23 cellular contexts compared by ENCODE assay signal in genomic region chr16:66045626-66046025, GRCh38.
A peak's percentile ranks its signal among the peaks of the same experiment; 100 is the strongest.
DNase-seq lines count a peak whose midpoint lies in the region; TF ChIP-seq lines count a peak whose summit lies in the region.
"Had no signal": no experiment of that assay in that cellular context is flagged by ENCODE, and none has a peak within 500 bp of the region (broad histone marks: within the 10 kb centered on the region; RNA-seq: fewer than 3 reads in every experiment).

No MANE protein-coding gene starts in this region.

- H3K4me3 Mint-ChIP-seq in H9, result no peak overlapping the region
- H3K4me3 Mint-ChIP-seq: B cell; CD8-positive, alpha-beta T cell had no signal

- H3K23ac ChIP-seq in H9 (ENCODE audit: insufficient read length, low read depth, low read length), result no peak overlapping the region

- no peak overlapping the region for H2BK15ac ChIP-seq in H9 (ENCODE audit: low read depth, low read length)

- intact Hi-C loops in esophagus squamous epithelium (cut with DNase I) (no loop called here), sigmoid colon (cut with DNase I) (no loop called here)

- no peak overlapping the region for H3K14ac ChIP-seq in H9 (ENCODE audit: insufficient read depth, low read length)

- H3K18ac ChIP-seq in H9 (ENCODE audit: insufficient read length, low read depth, low read length), result no peak overlapping the region

- no peak overlapping the region for H4K8ac ChIP-seq in H9 (replicated peaks; ENCODE audit: insufficient read length, low read depth, low read length)

- no peaks in the 10 kb centered on the region for H3K23me2 ChIP-seq in H9 (ENCODE audit: insufficient read length, low read depth, low read length, poor library complexity, severe bottlenecking)

- no peak overlapping the region for H3K27ac Mint-ChIP-seq in H9
- H3K27ac Mint-ChIP-seq: B cell; CD8-positive, alpha-beta T cell had no signal

- H3K56ac ChIP-seq in H9 (ENCODE audit: insufficient read length, low read depth, low read length), result no peak overlapping the region

- no peak for TF ChIP-seq POLR2A in esophagus squamous epithelium (IDR thresholded peaks at IDR 0.05)
- no peak for TF ChIP-seq POLR2A in sigmoid colon (IDR thresholded peaks at IDR 0.05)

- H3K9me3 Mint-ChIP-seq in H9, result peaks cover 0 to 2% of the 10 kb centered on the region in 2 experiments; a peak in 2 of 5 replicates
- H3K9me3 Mint-ChIP-seq: CD8-positive, alpha-beta T cell had no signal

- no peaks in the 10 kb centered on the region for H3K79me2 ChIP-seq in GM23248 (ENCODE audit: insufficient read depth)
- H3K79me2 ChIP-seq in osteoblast (ENCODE audit: insufficient read depth, low read length), result no peaks in the 10 kb centered on the region
- H3K79me2 ChIP-seq in H9 (ENCODE audit: insufficient read depth, low read length), result no peaks in the 10 kb centered on the region

- no peak overlapping the region for H2BK5ac ChIP-seq in H9 (ENCODE audit: insufficient read length, low read length)

- TF ChIP-seq EP300 in sigmoid colon (IDR thresholded peaks at IDR 0.05), result no peak

- H3K27ac ChIP-seq in GM23248 (no peak overlapping the region), coronary artery (no peak overlapping the region), osteoblast (ENCODE audit: low read depth, low read length) (no peak overlapping the region), H9 (ENCODE audit: insufficient read length, low read depth, low read length) (no peak overlapping the region), esophagus squamous epithelium (no peak overlapping the region), sigmoid colon (no peak overlapping the region)
- H3K27ac ChIP-seq: C4-2B, PC-9, SJCRH30 had no signal

- no peak overlapping the region for H3K4ac ChIP-seq in H9 (ENCODE audit: low read depth, low read length)

- H3K4me1 ChIP-seq in GM23248 (ENCODE audit: insufficient read depth) (peaks cover 8% of the 10 kb centered on the region; the same call in 1 of the 2 replicates), adipocyte (ENCODE audit: control insufficient read depth, insufficient read depth, low read length) (peaks cover 7% of the 10 kb centered on the region), osteoblast (ENCODE audit: insufficient read depth, low read length) (peaks cover 3% of the 10 kb centered on the region), H9 (ENCODE audit: insufficient read depth, low read length) (no peaks in the 10 kb centered on the region), esophagus squamous epithelium (no peaks in the 10 kb centered on the region), sigmoid colon (peaks cover 0 to 4% (median 0%) of the 10 kb centered on the region in 4 donors)
- H3K4me1 ChIP-seq: Caco-2 had no signal

- no peaks in the 10 kb centered on the region for H3F3A ChIP-seq in GM23248 (ENCODE audit: insufficient read depth)

- H3K36me3 ChIP-seq in GM23248 (ENCODE audit: low read depth), result no peaks in the 10 kb centered on the region
- H3K36me3 ChIP-seq in adipocyte (ENCODE audit: control insufficient read depth, insufficient read depth, low read length, severe bottlenecking), result no peaks in the 10 kb centered on the region
- no peaks in the 10 kb centered on the region for H3K36me3 ChIP-seq in osteoblast (ENCODE audit: insufficient read depth, low read length)
- H3K36me3 ChIP-seq in esophagus squamous epithelium, result no peaks in the 10 kb centered on the region
- H3K36me3 ChIP-seq in sigmoid colon, result no peaks in the 10 kb centered on the region
- H3K36me3 ChIP-seq: SJCRH30 had no signal

- no peak overlapping the region for H4K91ac ChIP-seq in H9 (ENCODE audit: insufficient read length, low read depth, low read length)

- H3T11ph ChIP-seq in H9 (ENCODE audit: low read length), result no peak overlapping the region

- H3K9me2 ChIP-seq in GM23248 (ENCODE audit: insufficient read depth), result no peaks in the 10 kb centered on the region

- in situ Hi-C loops in GM23248 (cut with MboI), result no loop called here

- no peak overlapping the region for H3K9ac ChIP-seq in GM23248
- no peak overlapping the region for H3K9ac ChIP-seq in adipocyte (ENCODE audit: low read length)
- no peak overlapping the region for H3K9ac ChIP-seq in H9 (ENCODE audit: extremely low read depth, insufficient read length, low read length)

- H2BK12ac ChIP-seq in H9 (ENCODE audit: insufficient read length, low read depth, low read length), result no peak overlapping the region

- H2BK120ac ChIP-seq in H9 (ENCODE audit: low read depth, low read length, poor library complexity, severe bottlenecking), result no peak overlapping the region

- no peaks in the 10 kb centered on the region; a peak in 1 of 7 replicates for H3K36me3 Mint-ChIP-seq in H9 (ENCODE audit: insufficient read depth in 1 of 3, low read depth in 3 of 3)
- H3K36me3 Mint-ChIP-seq: CD8-positive, alpha-beta T cell had no signal

- no peaks in the 10 kb centered on the region for H3K79me1 ChIP-seq in H9 (ENCODE audit: insufficient read depth, low read depth, low read length, poor library complexity, severe bottlenecking)

- WGBS in GM23248 (ENCODE audit: low coverage in 1 of 2, low lambda C conversion rate in 2 of 2, missing lambda C conversion rate in 2 of 2), 2 experiments, result 100% methylated on average over 1 of the region's 1 CpG
- WGBS in H9 (ENCODE audit: extremely low coverage, insufficient read length, low lambda C conversion rate), result no CpG with 5 or more reads among the region's 1 CpG
- WGBS in esophagus squamous epithelium, 2 donors, result 73 to 86% methylated on average over 1 of the region's 1 CpG
- WGBS in sigmoid colon, 2 donors, result 80 to 83% methylated on average over 1 of the region's 1 CpG

- DNase-seq in GM23248 (peak; percentile 54), adipocyte (ENCODE audit: low read depth) (peak; percentile 12), coronary artery (ENCODE audit: low spot score) (peak; percentile 63), osteoblast (ENCODE audit: insufficient read length, low spot score, missing footprints) (no peak), H9 (no peak), esophagus squamous epithelium (lab: John Stamatoyannopoulos, UW) (no peak), NCI-H146 treated with DMSO at 0.1 percent for 48 hours (lab: John Stamatoyannopoulos, UW; ENCODE audit: unreplicated experiment) (no peak), sigmoid colon (no peak)
- DNase-seq: Caco-2; CD8-positive, alpha-beta T cell; GF-D8; GOT3; HCEC 1CT; NCI-H1092 treated with DMSO at 0.1 percent for 48 hours; NCI-H1436; NCI-H187 treated with DMSO at 0.1 percent for 48 hours; NCI-H2107; NCI-H446; NCI-H526; PC-9; SJCRH30 had no signal

- no peaks in the 10 kb centered on the region for H3K9me3 ChIP-seq in GM23248 (ENCODE audit: low read depth)
- no peaks in the 10 kb centered on the region for H3K9me3 ChIP-seq in adipocyte (ENCODE audit: control insufficient read depth, low read length)
- H3K9me3 ChIP-seq in osteoblast (ENCODE audit: low read depth, low read length), result no peaks in the 10 kb centered on the region
- H3K9me3 ChIP-seq in H9 (ENCODE audit: control insufficient read depth, low read depth, low read length), result no peaks in the 10 kb centered on the region
- H3K9me3 ChIP-seq in esophagus squamous epithelium, result no peaks in the 10 kb centered on the region
- no peaks in the 10 kb centered on the region for H3K9me3 ChIP-seq in sigmoid colon
- H3K9me3 ChIP-seq: Caco-2, SJCRH30 had no signal

- H4K20me1 ChIP-seq in GM23248 (ENCODE audit: insufficient read depth), result no peaks in the 10 kb centered on the region
- H4K20me1 ChIP-seq in osteoblast (ENCODE audit: insufficient read depth, low read length), result no peaks in the 10 kb centered on the region
- no peaks in the 10 kb centered on the region for H4K20me1 ChIP-seq in H9 (ENCODE audit: control insufficient read depth, insufficient read depth, insufficient read length)

- H3K4me2 ChIP-seq in GM23248 (ENCODE audit: unreplicated experiment), result no peak overlapping the region
- no peak overlapping the region for H3K4me2 ChIP-seq in osteoblast (ENCODE audit: insufficient read depth, low read length)
- no peak overlapping the region for H3K4me2 ChIP-seq in H9 (ENCODE audit: insufficient read depth, insufficient read length, low read length)
- H3K4me2 ChIP-seq: PC-9 had no signal

- H3K27me3 ChIP-seq in GM23248 (replicated peaks; ENCODE audit: insufficient read depth) (no peaks in the 10 kb centered on the region), adipocyte (replicated peaks; ENCODE audit: control insufficient read depth, insufficient read depth, low read length) (no peaks in the 10 kb centered on the region), osteoblast (ENCODE audit: insufficient read depth, low read length) (no peaks in the 10 kb centered on the region), H9 (ENCODE audit: insufficient read depth, low read length) (no peaks in the 10 kb centered on the region), esophagus squamous epithelium (peaks cover 0 to 1% (median 0%) of the 10 kb centered on the region in 4 donors), sigmoid colon (no peaks in the 10 kb centered on the region)
- H3K27me3 ChIP-seq: SJCRH30 had no signal

- peaks cover 7 to 11% of the 10 kb centered on the region in 2 experiments for H3K4me1 Mint-ChIP-seq in H9
- H3K4me1 Mint-ChIP-seq: B cell had no signal

- TF ChIP-seq CTCF in coronary artery (IDR thresholded peaks at IDR 0.05), result no peak
- no peak for TF ChIP-seq CTCF in osteoblast (IDR thresholded peaks at IDR 0.05; ENCODE audit: extremely low read depth, low read depth, low read length)
- no peak for TF ChIP-seq CTCF in H9 (conservative IDR thresholded peaks at IDR 0.05)
- no peak for TF ChIP-seq CTCF in esophagus squamous epithelium (IDR thresholded peaks at IDR 0.05)
- no peak for TF ChIP-seq CTCF in sigmoid colon (IDR thresholded peaks at IDR 0.05)

- no peak overlapping the region for H2BK20ac ChIP-seq in H9 (ENCODE audit: low read depth, low read length, poor library complexity, severe bottlenecking)

- H4K5ac ChIP-seq in H9 (ENCODE audit: insufficient read length, low read depth, low read length), result no peak overlapping the region

- H2AFZ ChIP-seq in GM23248, result no peak overlapping the region
- H2AFZ ChIP-seq in osteoblast (ENCODE audit: low read length), result peak overlapping the region; percentile 20
- no peak overlapping the region for H2AFZ ChIP-seq in H9 (ENCODE audit: low read length)
- H2AFZ ChIP-seq: PC-9 had no signal

- H3K27me3 Mint-ChIP-seq in H9 (ENCODE audit: low read depth), result peaks cover 2% of the 10 kb centered on the region

- no peak overlapping the region for H2AK5ac ChIP-seq in H9 (ENCODE audit: insufficient read length, low read length)

- H3K4me3 ChIP-seq in GM23248, result no peak overlapping the region
- no peak overlapping the region for H3K4me3 ChIP-seq in adipocyte (ENCODE audit: low read length)
- no peak overlapping the region for H3K4me3 ChIP-seq in coronary artery
- H3K4me3 ChIP-seq in osteoblast (ENCODE audit: insufficient read depth, low read length), result no peak overlapping the region
- H3K4me3 ChIP-seq in esophagus squamous epithelium, result no peak overlapping the region
- H3K4me3 ChIP-seq in sigmoid colon, result no peak overlapping the region
- H3K4me3 ChIP-seq: PC-9, SJCRH30 had no signal

Comparison
In these comparisons a context has a peak if more than half of its experiments do, and no peak if none do; other contexts are left out.
1. DNase-seq: peak in GM23248 (single experiment), adipocyte (single experiment) and coronary artery (single experiment); none in osteoblast (single experiment), H9 (single experiment), esophagus squamous epithelium (single experiment), NCI-H146 treated with DMSO at 0.1 percent for 48 hours (single experiment) and sigmoid colon (single experiment).